In the genomic region with DNA sequence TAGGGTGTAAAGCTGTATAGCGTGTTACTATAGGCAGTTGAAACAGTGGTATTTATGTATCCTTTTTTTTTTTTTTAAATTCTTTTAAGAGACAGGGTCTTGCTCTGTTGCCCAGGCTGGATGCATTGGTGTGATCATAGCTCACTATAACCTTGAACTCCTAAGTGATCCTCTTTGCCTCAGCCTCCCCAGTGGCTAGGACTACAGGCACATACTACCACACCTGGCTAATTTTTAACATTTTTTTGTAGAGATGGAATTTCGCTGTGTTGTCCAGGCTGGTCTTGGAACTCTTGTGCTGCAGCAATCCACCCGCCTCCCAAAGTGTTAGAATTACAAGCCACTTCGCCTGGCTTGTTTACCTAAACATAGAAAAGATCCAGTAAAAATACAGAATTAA, we compare ENCODE assay signal across 18 cellular contexts. TPM values are rescaled to one million over a fixed set of nuclear protein-coding genes. Genes with fewer than 3 reads are reported as not detected.
DNase-seq lines count a peak whose midpoint lies in the region; ATAC-seq and TF ChIP-seq lines count a peak whose summit lies in the region.
"Had no signal": no experiment of that assay in that cellular context is flagged by ENCODE, and none has a peak within 500 bp of the region (broad histone marks: within the 10 kb centered on the region; RNA-seq: fewer than 3 reads in every experiment).

No MANE protein-coding gene starts in this region.

- ATAC-seq in activated naive CD8-positive, alpha-beta T cell treated with anti-CD3 and anti-CD28 coated beads, Interleukin-2, amount 50 U/mL, for 24 hours: no peak
- peak; percentile 23 for ATAC-seq in left lung
- no peak for ATAC-seq in HG03139 (IDR thresholded peaks at IDR 0.05; ENCODE audit: unreplicated experiment)
- ATAC-seq in right cardiac atrium: no peak
- ATAC-seq in HG03095 (IDR thresholded peaks at IDR 0.05; ENCODE audit: unreplicated experiment): no peak

- H3K4me3 Mint-ChIP-seq in activated naive CD8-positive, alpha-beta T cell: no peak overlapping the region
- no peak overlapping the region for H3K4me3 Mint-ChIP-seq in activated naive CD8-positive, alpha-beta T cell treated with anti-CD3 and anti-CD28 coated beads for 36 hours
- H3K4me3 Mint-ChIP-seq in activated naive CD8-positive, alpha-beta T cell treated with anti-CD3 and anti-CD28 coated beads, Interleukin-2, amount 50 U/mL, for 24 hours: no peak overlapping the region

- H3K36me3 Mint-ChIP-seq in activated naive CD8-positive, alpha-beta T cell: peaks cover 9% of the 10 kb centered on the region
- peaks cover 40% of the 10 kb centered on the region for H3K36me3 Mint-ChIP-seq in activated naive CD8-positive, alpha-beta T cell treated with anti-CD3 and anti-CD28 coated beads for 36 hours
- H3K36me3 Mint-ChIP-seq in activated naive CD8-positive, alpha-beta T cell treated with anti-CD3 and anti-CD28 coated beads, Interleukin-2, amount 50 U/mL, for 24 hours (ENCODE audit: low read depth): peaks cover 33% of the 10 kb centered on the region

- H3K27ac Mint-ChIP-seq in activated naive CD8-positive, alpha-beta T cell: peak overlapping the region; percentile 66
- no peak overlapping the region for H3K27ac Mint-ChIP-seq in activated naive CD8-positive, alpha-beta T cell treated with anti-CD3 and anti-CD28 coated beads for 36 hours
- peak overlapping the region; percentile 10 for H3K27ac Mint-ChIP-seq in activated naive CD8-positive, alpha-beta T cell treated with anti-CD3 and anti-CD28 coated beads, Interleukin-2, amount 50 U/mL, for 24 hours

- H3K4me1 ChIP-seq in left lung (peaks cover 36 to 72% of the 10 kb centered on the region in 2 donors), smooth muscle cell (ENCODE audit: low read depth) (peaks cover 11% of the 10 kb centered on the region), right cardiac atrium (ENCODE audit: control insufficient read depth, insufficient read depth, low read length) (peaks cover 19% of the 10 kb centered on the region)

- H3K4me3 ChIP-seq in left lung (no peak overlapping the region), smooth muscle cell (no peak overlapping the region), right cardiac atrium (ENCODE audit: low read length) (no peak overlapping the region)
- H3K4me3 ChIP-seq: Peyer's patch had no signal

- no peak overlapping the region for H3K27ac ChIP-seq in left lung
- peak overlapping the region; percentile 53 for H3K27ac ChIP-seq in smooth muscle cell (ENCODE audit: low read depth)
- no peak overlapping the region for H3K27ac ChIP-seq in right cardiac atrium (ENCODE audit: low read length)
- H3K27ac ChIP-seq: KMS-11 had no signal

- no peak for DNase-seq in activated naive CD8-positive, alpha-beta T cell treated with anti-CD3 and anti-CD28 coated beads for 36 hours
- DNase-seq in activated naive CD8-positive, alpha-beta T cell treated with anti-CD3 and anti-CD28 coated beads, Interleukin-2, amount 50 U/mL, for 24 hours: no peak
- DNase-seq in left lung (no peak), smooth muscle cell (lab: John Stamatoyannopoulos, UW; ENCODE audit: unreplicated experiment) (no peak), right cardiac atrium (no peak)
- DNase-seq: AML-193, DMS79 treated with DMSO at 0.1 percent for 48 hours, GDM1, GOT3, NCI-H1092 treated with DMSO at 0.1 percent for 48 hours, NCI-H1694, NCI-H82, Peyer's patch, SHP77 had no signal

- H3K27me3 Mint-ChIP-seq in activated naive CD8-positive, alpha-beta T cell: no peaks in the 10 kb centered on the region
- H3K27me3 Mint-ChIP-seq in activated naive CD8-positive, alpha-beta T cell treated with anti-CD3 and anti-CD28 coated beads for 36 hours: no peaks in the 10 kb centered on the region
- H3K27me3 Mint-ChIP-seq in activated naive CD8-positive, alpha-beta T cell treated with anti-CD3 and anti-CD28 coated beads, Interleukin-2, amount 50 U/mL, for 24 hours: no peaks in the 10 kb centered on the region

- peaks cover 100% of the 10 kb centered on the region for H4K20me1 ChIP-seq in smooth muscle cell (ENCODE audit: low read depth)

- H3K27me3 ChIP-seq in left lung (no peaks in the 10 kb centered on the region), smooth muscle cell (ENCODE audit: low read depth) (no peaks in the 10 kb centered on the region), right cardiac atrium (ENCODE audit: control insufficient read depth, insufficient read depth) (no peaks in the 10 kb centered on the region)
- H3K27me3 ChIP-seq: Peyer's patch had no signal

- intact Hi-C loops in left lung (cut with DNase I) (no loop called here), right cardiac atrium (cut with DNase I) (no loop called here)

- H3K9ac ChIP-seq in smooth muscle cell (ENCODE audit: low read depth): no peak overlapping the region
- H3K9ac ChIP-seq: KMS-11 had no signal

- TF ChIP-seq CTCF in left lung (IDR thresholded peaks at IDR 0.05) (no peak), smooth muscle cell (IDR thresholded peaks at IDR 0.05; ENCODE audit: borderline replicate concordance, insufficient read depth, poor library complexity, severe bottlenecking) (no peak)

- no peak overlapping the region for H3K4me2 ChIP-seq in smooth muscle cell
- H3K4me2 ChIP-seq: KMS-11 had no signal

- H3K9me3 ChIP-seq in left lung: no peaks in the 10 kb centered on the region
- no peaks in the 10 kb centered on the region for H3K9me3 ChIP-seq in smooth muscle cell (replicated peaks; ENCODE audit: low read depth)
- no peaks in the 10 kb centered on the region for H3K9me3 ChIP-seq in right cardiac atrium (ENCODE audit: control insufficient read depth, low read length)
- H3K9me3 ChIP-seq: Peyer's patch had no signal

- H3K9me3 Mint-ChIP-seq in activated naive CD8-positive, alpha-beta T cell (ENCODE audit: low read depth): no peaks in the 10 kb centered on the region
- H3K9me3 Mint-ChIP-seq in activated naive CD8-positive, alpha-beta T cell treated with anti-CD3 and anti-CD28 coated beads for 36 hours: no peaks in the 10 kb centered on the region
- H3K9me3 Mint-ChIP-seq in activated naive CD8-positive, alpha-beta T cell treated with anti-CD3 and anti-CD28 coated beads, Interleukin-2, amount 50 U/mL, for 24 hours: no peaks in the 10 kb centered on the region

- H3K36me3 ChIP-seq in left lung (peaks cover 15 to 26% of the 10 kb centered on the region in 2 donors), smooth muscle cell (ENCODE audit: low read depth) (peaks cover 22% of the 10 kb centered on the region)

- H3K4me1 Mint-ChIP-seq in activated naive CD8-positive, alpha-beta T cell (ENCODE audit: low read depth): peaks cover 70% of the 10 kb centered on the region
- peaks cover 43% of the 10 kb centered on the region for H3K4me1 Mint-ChIP-seq in activated naive CD8-positive, alpha-beta T cell treated with anti-CD3 and anti-CD28 coated beads for 36 hours
- peaks cover 66% of the 10 kb centered on the region for H3K4me1 Mint-ChIP-seq in activated naive CD8-positive, alpha-beta T cell treated with anti-CD3 and anti-CD28 coated beads, Interleukin-2, amount 50 U/mL, for 24 hours

- H3K79me2 ChIP-seq in smooth muscle cell (ENCODE audit: low read depth): peaks cover 100% of the 10 kb centered on the region

- peaks cover 14% of the 10 kb centered on the region for H3F3A ChIP-seq in smooth muscle cell (ENCODE audit: low read depth)

- 92% methylated on average over 4 of the region's 4 CpGs for WGBS in smooth muscle cell (ENCODE audit: low lambda C conversion rate)
- WGBS in right cardiac atrium: 91% methylated on average over 4 of the region's 4 CpGs

- no peak overlapping the region for H2AFZ ChIP-seq in smooth muscle cell (ENCODE audit: low read depth)

RNA-seq across cellular contexts. Expression of gene CTNNB1, which starts 22.0 kb away (rescaled TPM):
- 100 to 1,000 TPM; 132 to 141 TPM for total RNA-seq in activated naive CD8-positive, alpha-beta T cell treated with anti-CD3 and anti-CD28 coated beads for 36 hours
- 100 to 1,000 TPM; 289 to 432 TPM for total RNA-seq in left lung
- total RNA-seq in smooth muscle cell: 854 and 957 TPM in 2 replicates
- polyA plus RNA-seq in smooth muscle cell: 162 and 167 TPM in 2 replicates
- total RNA-seq in right cardiac atrium: 100 to 1,000 TPM; 154 to 263 (median 180) TPM
- polyA plus RNA-seq in right cardiac atrium: 53.5 TPM
